1 cellular context compared by ENCODE assay signal in the genomic region with DNA sequence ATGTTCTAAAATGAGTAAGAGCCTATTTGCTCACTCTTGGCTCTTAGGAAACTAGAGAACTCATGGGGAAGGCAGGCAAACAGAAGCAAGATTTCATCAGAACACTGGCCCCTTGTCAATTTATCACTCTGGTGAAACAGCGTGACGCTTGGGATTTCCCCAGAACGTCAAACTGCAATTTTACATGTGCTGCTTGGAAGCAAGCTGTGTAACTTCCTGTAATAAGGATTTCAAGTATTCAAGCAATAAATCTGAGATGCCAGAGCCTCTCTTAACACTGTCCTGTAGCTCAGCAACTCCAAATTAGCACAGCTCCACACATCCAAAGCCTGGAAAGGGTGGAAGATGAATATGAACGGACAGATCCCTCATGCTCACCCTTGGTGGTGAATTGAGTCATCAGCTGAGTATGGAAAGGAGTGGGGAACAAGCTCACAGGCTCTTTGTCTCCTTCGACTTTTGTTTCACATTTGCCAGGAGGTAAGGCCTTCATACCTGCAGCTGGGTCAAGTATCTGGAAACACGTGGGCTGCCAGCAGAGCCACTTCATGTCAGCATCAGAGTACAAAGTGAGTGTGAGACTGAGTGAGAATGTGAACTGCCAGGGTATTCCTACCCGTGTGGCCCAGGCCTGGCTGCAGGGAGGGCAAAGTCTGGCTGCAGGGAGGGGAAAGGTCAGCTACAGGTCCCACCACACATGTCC.
TF ChIP-seq lines count a peak whose summit lies in the region.

No MANE protein-coding gene starts in this region.

TF ChIP-seq in GM12878, 131 proteins besides CTCF, POLR2A, EP300 and RAD21 (continued from another document and continues in another):
- TF ChIP-seq JUND (IDR thresholded peaks at IDR 0.05; ENCODE audit: low read depth, low read length) (0 out of 2 replicates have a peak, but pooled peaks have one; percentile 23), MTA3 (IDR thresholded peaks at IDR 0.05; ENCODE audit: borderline replicate concordance, low read length) (no peak), IKZF1 (conservative IDR thresholded peaks at IDR 0.05) (peak; percentile 89), TBL1XR1 (IDR thresholded peaks at IDR 0.05; ENCODE audit: low read depth, low read length) (no peak), MXI1 (IDR thresholded peaks at IDR 0.05; ENCODE audit: low read depth, low read length) (peak; percentile 78), CREB1 (IDR thresholded peaks at IDR 0.05; ENCODE audit: low read depth) (peak; percentile 97), PAX5 (IDR thresholded peaks at IDR 0.05; ENCODE audit: borderline replicate concordance, low read depth, low read length) (peak; percentile 75; the same call in 1 of the 2 replicates), MYC (IDR thresholded peaks at IDR 0.05; ENCODE audit: insufficient read depth, insufficient read length, insufficient replicate concordance, low read length, severe bottlenecking) (no peak), SP1 (IDR thresholded peaks at IDR 0.05; ENCODE audit: low read depth, low read length) (peak; percentile 50), ZZZ3 (IDR thresholded peaks at IDR 0.05; ENCODE audit: control insufficient read depth, insufficient read length, low read depth) (no peak), CHD4 (IDR thresholded peaks at IDR 0.05) (no peak), EZH2 (IDR thresholded peaks at IDR 0.05; ENCODE audit: borderline replicate concordance, control insufficient read depth, low read depth, low read length) (no peak), TAF1 (IDR thresholded peaks at IDR 0.05; ENCODE audit: borderline replicate concordance, low read depth, low read length) (no peak), CBFB (IDR thresholded peaks at IDR 0.05; ENCODE audit: low read depth) (no peak), IRF4 (IDR thresholded peaks at IDR 0.05; ENCODE audit: low read depth, low read length) (peak; percentile 39; the same call in 1 of the 2 replicates), NR2F1 (conservative IDR thresholded peaks at IDR 0.05) (peak; percentile 68), NR2C1 (IDR thresholded peaks at IDR 0.05) (0 out of 2 replicates have a peak, but pooled peaks have one; percentile 27), ZBED1 (IDR thresholded peaks at IDR 0.05; ENCODE audit: borderline replicate concordance) (peak; percentile 69; the same call in 1 of the 2 replicates), SREBF2 (IDR thresholded peaks at IDR 0.05; ENCODE audit: low read length) (no peak), FOXM1 (IDR thresholded peaks at IDR 0.05; ENCODE audit: low read depth, low read length) (peak; percentile 66)
- TF ChIP-seq, protein P1, sequence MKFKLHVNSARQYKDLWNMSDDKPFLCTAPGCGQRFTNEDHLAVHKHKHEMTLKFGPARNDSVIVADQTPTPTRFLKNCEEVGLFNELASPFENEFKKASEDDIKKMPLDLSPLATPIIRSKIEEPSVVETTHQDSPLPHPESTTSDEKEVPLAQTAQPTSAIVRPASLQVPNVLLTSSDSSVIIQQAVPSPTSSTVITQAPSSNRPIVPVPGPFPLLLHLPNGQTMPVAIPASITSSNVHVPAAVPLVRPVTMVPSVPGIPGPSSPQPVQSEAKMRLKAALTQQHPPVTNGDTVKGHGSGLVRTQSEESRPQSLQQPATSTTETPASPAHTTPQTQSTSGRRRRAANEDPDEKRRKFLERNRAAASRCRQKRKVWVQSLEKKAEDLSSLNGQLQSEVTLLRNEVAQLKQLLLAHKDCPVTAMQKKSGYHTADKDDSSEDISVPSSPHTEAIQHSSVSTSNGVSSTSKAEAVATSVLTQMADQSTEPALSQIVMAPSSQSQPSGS (IDR thresholded peaks at IDR 0.05; ENCODE audit: low read length) = peak; percentile 73
- TF ChIP-seq, protein P2, sequence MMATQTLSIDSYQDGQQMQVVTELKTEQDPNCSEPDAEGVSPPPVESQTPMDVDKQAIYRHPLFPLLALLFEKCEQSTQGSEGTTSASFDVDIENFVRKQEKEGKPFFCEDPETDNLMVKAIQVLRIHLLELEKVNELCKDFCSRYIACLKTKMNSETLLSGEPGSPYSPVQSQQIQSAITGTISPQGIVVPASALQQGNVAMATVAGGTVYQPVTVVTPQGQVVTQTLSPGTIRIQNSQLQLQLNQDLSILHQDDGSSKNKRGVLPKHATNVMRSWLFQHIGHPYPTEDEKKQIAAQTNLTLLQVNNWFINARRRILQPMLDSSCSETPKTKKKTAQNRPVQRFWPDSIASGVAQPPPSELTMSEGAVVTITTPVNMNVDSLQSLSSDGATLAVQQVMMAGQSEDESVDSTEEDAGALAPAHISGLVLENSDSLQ (IDR thresholded peaks at IDR 0.05) = peak; percentile 90
- TF ChIP-seq, protein P3, sequence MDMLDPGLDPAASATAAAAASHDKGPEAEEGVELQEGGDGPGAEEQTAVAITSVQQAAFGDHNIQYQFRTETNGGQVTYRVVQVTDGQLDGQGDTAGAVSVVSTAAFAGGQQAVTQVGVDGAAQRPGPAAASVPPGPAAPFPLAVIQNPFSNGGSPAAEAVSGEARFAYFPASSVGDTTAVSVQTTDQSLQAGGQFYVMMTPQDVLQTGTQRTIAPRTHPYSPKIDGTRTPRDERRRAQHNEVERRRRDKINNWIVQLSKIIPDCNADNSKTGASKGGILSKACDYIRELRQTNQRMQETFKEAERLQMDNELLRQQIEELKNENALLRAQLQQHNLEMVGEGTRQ (IDR thresholded peaks at IDR 0.05; ENCODE audit: borderline replicate concordance, low read depth, low read length) = no peak; the same call in 1 of the 2 replicates
- TF ChIP-seq, protein P4, sequence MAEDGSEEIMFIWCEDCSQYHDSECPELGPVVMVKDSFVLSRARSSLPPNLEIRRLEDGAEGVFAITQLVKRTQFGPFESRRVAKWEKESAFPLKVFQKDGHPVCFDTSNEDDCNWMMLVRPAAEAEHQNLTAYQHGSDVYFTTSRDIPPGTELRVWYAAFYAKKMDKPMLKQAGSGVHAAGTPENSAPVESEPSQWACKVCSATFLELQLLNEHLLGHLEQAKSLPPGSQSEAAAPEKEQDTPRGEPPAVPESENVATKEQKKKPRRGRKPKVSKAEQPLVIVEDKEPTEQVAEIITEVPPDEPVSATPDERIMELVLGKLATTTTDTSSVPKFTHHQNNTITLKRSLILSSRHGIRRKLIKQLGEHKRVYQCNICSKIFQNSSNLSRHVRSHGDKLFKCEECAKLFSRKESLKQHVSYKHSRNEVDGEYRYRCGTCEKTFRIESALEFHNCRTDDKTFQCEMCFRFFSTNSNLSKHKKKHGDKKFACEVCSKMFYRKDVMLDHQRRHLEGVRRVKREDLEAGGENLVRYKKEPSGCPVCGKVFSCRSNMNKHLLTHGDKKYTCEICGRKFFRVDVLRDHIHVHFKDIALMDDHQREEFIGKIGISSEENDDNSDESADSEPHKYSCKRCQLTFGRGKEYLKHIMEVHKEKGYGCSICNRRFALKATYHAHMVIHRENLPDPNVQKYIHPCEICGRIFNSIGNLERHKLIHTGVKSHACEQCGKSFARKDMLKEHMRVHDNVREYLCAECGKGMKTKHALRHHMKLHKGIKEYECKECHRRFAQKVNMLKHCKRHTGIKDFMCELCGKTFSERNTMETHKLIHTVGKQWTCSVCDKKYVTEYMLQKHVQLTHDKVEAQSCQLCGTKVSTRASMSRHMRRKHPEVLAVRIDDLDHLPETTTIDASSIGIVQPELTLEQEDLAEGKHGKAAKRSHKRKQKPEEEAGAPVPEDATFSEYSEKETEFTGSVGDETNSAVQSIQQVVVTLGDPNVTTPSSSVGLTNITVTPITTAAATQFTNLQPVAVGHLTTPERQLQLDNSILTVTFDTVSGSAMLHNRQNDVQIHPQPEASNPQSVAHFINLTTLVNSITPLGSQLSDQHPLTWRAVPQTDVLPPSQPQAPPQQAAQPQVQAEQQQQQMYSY (CRISPR knock-in tag; IDR thresholded peaks at IDR 0.05) = no peak
- TF ChIP-seq, protein P5, sequence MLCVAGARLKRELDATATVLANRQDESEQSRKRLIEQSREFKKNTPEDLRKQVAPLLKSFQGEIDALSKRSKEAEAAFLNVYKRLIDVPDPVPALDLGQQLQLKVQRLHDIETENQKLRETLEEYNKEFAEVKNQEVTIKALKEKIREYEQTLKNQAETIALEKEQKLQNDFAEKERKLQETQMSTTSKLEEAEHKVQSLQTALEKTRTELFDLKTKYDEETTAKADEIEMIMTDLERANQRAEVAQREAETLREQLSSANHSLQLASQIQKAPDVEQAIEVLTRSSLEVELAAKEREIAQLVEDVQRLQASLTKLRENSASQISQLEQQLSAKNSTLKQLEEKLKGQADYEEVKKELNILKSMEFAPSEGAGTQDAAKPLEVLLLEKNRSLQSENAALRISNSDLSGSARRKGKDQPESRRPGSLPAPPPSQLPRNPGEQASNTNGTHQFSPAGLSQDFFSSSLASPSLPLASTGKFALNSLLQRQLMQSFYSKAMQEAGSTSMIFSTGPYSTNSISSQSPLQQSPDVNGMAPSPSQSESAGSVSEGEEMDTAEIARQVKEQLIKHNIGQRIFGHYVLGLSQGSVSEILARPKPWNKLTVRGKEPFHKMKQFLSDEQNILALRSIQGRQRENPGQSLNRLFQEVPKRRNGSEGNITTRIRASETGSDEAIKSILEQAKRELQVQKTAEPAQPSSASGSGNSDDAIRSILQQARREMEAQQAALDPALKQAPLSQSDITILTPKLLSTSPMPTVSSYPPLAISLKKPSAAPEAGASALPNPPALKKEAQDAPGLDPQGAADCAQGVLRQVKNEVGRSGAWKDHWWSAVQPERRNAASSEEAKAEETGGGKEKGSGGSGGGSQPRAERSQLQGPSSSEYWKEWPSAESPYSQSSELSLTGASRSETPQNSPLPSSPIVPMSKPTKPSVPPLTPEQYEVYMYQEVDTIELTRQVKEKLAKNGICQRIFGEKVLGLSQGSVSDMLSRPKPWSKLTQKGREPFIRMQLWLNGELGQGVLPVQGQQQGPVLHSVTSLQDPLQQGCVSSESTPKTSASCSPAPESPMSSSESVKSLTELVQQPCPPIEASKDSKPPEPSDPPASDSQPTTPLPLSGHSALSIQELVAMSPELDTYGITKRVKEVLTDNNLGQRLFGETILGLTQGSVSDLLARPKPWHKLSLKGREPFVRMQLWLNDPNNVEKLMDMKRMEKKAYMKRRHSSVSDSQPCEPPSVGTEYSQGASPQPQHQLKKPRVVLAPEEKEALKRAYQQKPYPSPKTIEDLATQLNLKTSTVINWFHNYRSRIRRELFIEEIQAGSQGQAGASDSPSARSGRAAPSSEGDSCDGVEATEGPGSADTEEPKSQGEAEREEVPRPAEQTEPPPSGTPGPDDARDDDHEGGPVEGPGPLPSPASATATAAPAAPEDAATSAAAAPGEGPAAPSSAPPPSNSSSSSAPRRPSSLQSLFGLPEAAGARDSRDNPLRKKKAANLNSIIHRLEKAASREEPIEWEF (IDR thresholded peaks at IDR 0.05; ENCODE audit: insufficient replicate concordance, low read depth, low read length) = peak; percentile 47
- TF ChIP-seq, protein P6, sequence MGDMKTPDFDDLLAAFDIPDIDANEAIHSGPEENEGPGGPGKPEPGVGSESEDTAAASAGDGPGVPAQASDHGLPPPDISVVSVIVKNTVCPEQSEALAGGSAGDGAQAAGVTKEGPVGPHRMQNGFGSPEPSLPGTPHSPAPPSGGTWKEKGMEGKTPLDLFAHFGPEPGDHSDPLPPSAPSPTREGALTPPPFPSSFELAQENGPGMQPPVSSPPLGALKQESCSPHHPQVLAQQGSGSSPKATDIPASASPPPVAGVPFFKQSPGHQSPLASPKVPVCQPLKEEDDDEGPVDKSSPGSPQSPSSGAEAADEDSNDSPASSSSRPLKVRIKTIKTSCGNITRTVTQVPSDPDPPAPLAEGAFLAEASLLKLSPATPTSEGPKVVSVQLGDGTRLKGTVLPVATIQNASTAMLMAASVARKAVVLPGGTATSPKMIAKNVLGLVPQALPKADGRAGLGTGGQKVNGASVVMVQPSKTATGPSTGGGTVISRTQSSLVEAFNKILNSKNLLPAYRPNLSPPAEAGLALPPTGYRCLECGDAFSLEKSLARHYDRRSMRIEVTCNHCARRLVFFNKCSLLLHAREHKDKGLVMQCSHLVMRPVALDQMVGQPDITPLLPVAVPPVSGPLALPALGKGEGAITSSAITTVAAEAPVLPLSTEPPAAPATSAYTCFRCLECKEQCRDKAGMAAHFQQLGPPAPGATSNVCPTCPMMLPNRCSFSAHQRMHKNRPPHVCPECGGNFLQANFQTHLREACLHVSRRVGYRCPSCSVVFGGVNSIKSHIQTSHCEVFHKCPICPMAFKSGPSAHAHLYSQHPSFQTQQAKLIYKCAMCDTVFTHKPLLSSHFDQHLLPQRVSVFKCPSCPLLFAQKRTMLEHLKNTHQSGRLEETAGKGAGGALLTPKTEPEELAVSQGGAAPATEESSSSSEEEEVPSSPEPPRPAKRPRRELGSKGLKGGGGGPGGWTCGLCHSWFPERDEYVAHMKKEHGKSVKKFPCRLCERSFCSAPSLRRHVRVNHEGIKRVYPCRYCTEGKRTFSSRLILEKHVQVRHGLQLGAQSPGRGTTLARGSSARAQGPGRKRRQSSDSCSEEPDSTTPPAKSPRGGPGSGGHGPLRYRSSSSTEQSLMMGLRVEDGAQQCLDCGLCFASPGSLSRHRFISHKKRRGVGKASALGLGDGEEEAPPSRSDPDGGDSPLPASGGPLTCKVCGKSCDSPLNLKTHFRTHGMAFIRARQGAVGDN (IDR thresholded peaks at IDR 0.05) = peak; percentile 92
- TF ChIP-seq, protein P7, sequence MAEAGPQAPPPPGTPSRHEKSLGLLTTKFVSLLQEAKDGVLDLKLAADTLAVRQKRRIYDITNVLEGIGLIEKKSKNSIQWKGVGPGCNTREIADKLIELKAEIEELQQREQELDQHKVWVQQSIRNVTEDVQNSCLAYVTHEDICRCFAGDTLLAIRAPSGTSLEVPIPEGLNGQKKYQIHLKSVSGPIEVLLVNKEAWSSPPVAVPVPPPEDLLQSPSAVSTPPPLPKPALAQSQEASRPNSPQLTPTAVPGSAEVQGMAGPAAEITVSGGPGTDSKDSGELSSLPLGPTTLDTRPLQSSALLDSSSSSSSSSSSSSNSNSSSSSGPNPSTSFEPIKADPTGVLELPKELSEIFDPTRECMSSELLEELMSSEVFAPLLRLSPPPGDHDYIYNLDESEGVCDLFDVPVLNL (IDR thresholded peaks at IDR 0.05; ENCODE audit: low read depth, low read length) = no peak
- TF ChIP-seq, protein P8, sequence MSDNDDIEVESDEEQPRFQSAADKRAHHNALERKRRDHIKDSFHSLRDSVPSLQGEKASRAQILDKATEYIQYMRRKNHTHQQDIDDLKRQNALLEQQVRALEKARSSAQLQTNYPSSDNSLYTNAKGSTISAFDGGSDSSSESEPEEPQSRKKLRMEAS (IDR thresholded peaks at IDR 0.05; ENCODE audit: low read depth, low read length) = no peak; the same call in 1 of the 2 replicates
- TF ChIP-seq, protein P9, sequence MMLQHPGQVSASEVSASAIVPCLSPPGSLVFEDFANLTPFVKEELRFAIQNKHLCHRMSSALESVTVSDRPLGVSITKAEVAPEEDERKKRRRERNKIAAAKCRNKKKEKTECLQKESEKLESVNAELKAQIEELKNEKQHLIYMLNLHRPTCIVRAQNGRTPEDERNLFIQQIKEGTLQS (IDR thresholded peaks at IDR 0.05; ENCODE audit: borderline replicate concordance, extremely low read depth, low read depth, low read length) = no peak
- TF ChIP-seq, protein P10, sequence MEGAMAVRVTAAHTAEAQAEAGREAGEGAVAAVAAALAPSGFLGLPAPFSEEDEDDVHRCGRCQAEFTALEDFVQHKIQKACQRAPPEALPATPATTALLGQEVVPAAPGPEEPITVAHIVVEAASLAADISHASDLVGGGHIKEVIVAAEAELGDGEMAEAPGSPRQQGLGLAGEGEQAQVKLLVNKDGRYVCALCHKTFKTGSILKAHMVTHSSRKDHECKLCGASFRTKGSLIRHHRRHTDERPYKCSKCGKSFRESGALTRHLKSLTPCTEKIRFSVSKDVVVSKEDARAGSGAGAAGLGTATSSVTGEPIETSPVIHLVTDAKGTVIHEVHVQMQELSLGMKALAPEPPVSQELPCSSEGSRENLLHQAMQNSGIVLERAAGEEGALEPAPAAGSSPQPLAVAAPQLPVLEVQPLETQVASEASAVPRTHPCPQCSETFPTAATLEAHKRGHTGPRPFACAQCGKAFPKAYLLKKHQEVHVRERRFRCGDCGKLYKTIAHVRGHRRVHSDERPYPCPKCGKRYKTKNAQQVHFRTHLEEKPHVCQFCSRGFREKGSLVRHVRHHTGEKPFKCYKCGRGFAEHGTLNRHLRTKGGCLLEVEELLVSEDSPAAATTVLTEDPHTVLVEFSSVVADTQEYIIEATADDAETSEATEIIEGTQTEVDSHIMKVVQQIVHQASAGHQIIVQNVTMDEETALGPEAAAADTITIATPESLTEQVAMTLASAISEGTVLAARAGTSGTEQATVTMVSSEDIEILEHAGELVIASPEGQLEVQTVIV (IDR thresholded peaks at IDR 0.05; ENCODE audit: borderline replicate concordance, partially characterized antibody) = no peak
